In genomic region chr15:64387562-64388168, GRCh38 we compare ENCODE assay signal across 8 cellular contexts. TPM values are rescaled to one million over a fixed set of nuclear protein-coding genes. Genes with fewer than 3 reads are reported as not detected.
DNase-seq lines count a peak whose midpoint lies in the region; ATAC-seq and TF ChIP-seq lines count a peak whose summit lies in the region.

TSS of gene TRIP4 (plus strand) at chr15:64387836. CDS start at chr15:64387864, 28 bp downstream.

- peak; percentile 93 for TF ChIP-seq POLR2A in GM19193 (IDR thresholded peaks at IDR 0.05; ENCODE audit: extremely low read depth, insufficient read depth, insufficient read length)

- peak within 1 kb of the TSS; percentile 93 for H3K27ac Mint-ChIP-seq in activated CD4-positive, alpha-beta T cell treated with anti-CD3 and anti-CD28 coated beads, Interleukin-2, amount 10 ng/mL, durations not matched to agents 24 days and 14 days

- peak; percentile 97 for ATAC-seq in HG03439 (IDR thresholded peaks at IDR 0.05; ENCODE audit: unreplicated experiment)

- intact Hi-C loops in activated CD4-positive, alpha-beta T cell treated with anti-CD3 and anti-CD28 coated beads, Interleukin-2, amount 10 ng/mL, durations not matched to agents 24 days and 14 days (cut with micrococcal nuclease), result loop anchor here (1.0 to 10.0 kb wide), 5 partner anchors 31 to 745 kb away; partner anchors contain the start of genes CIAO2A, CSNK1G1, PDCD7 and PPIB

- no peak for TF ChIP-seq CTCF in coronary artery (IDR thresholded peaks at IDR 0.05)

- H3K27me3 Mint-ChIP-seq in activated CD4-positive, alpha-beta T cell treated with anti-CD3 and anti-CD28 coated beads, Interleukin-2, amount 10 ng/mL, durations not matched to agents 24 days and 14 days, result no peaks in the 10 kb centered on the region

- DNase-seq in Ammon's horn (ENCODE audit: low spot score), result peak; percentile 97
- peak; percentile 92 for DNase-seq in NCI-H526 treated with DMSO at 0.1 percent for 48 hours (lab: John Stamatoyannopoulos, UW)
- peak; percentile 99 for DNase-seq in activated CD4-positive, alpha-beta T cell treated with anti-CD3 and anti-CD28 coated beads, Interleukin-2, amount 10 ng/mL, durations not matched to agents 24 days and 14 days
- peak; percentile 95 for DNase-seq in coronary artery (ENCODE audit: low spot score)
- DNase-seq in left kidney (ENCODE audit: low read depth, low spot score), result peak; percentile 98
- peak; percentile 96 for DNase-seq in stimulated activated CD4-positive, alpha-beta T cell treated with anti-CD3 and anti-CD28 coated beads, Interleukin-2, amount 100 ng/mL, for 24 hours

- H3K27ac ChIP-seq in coronary artery, result peak within 1 kb of the TSS; percentile 19 to 84

- H3K4me3 ChIP-seq in coronary artery, result peak within 1 kb of the TSS; percentile 93

- peak within 1 kb of the TSS; percentile 97 for H3K4me3 Mint-ChIP-seq in activated CD4-positive, alpha-beta T cell treated with anti-CD3 and anti-CD28 coated beads, Interleukin-2, amount 10 ng/mL, durations not matched to agents 24 days and 14 days

- peaks cover 4% of the 10 kb centered on the region for H3K36me3 Mint-ChIP-seq in activated CD4-positive, alpha-beta T cell treated with anti-CD3 and anti-CD28 coated beads, Interleukin-2, amount 10 ng/mL, durations not matched to agents 24 days and 14 days (ENCODE audit: low read depth)

- peaks cover 13% of the 10 kb centered on the region for H3K4me1 Mint-ChIP-seq in activated CD4-positive, alpha-beta T cell treated with anti-CD3 and anti-CD28 coated beads, Interleukin-2, amount 10 ng/mL, durations not matched to agents 24 days and 14 days

- no peaks in the 10 kb centered on the region for H3K9me3 Mint-ChIP-seq in activated CD4-positive, alpha-beta T cell treated with anti-CD3 and anti-CD28 coated beads, Interleukin-2, amount 10 ng/mL, durations not matched to agents 24 days and 14 days

RNA-seq across cellular contexts. Expression of gene TRIP4, which starts in this region (rescaled TPM):
- total RNA-seq in activated CD4-positive, alpha-beta T cell treated with anti-CD3 and anti-CD28 coated beads, Interleukin-2, amount 10 ng/mL, durations not matched to agents 24 days and 14 days, result 21.1 and 23.9 TPM in 2 replicates

Comparison
In these comparisons a context has a peak if more than half of its experiments do, and no peak if none do; other contexts are left out.
1. Peak in every context shown above with its lines: DNase-seq, ATAC-seq, H3K4me3 ChIP-seq and H3K27ac ChIP-seq.